21 cellular contexts compared by ENCODE assay signal in the genomic region with DNA sequence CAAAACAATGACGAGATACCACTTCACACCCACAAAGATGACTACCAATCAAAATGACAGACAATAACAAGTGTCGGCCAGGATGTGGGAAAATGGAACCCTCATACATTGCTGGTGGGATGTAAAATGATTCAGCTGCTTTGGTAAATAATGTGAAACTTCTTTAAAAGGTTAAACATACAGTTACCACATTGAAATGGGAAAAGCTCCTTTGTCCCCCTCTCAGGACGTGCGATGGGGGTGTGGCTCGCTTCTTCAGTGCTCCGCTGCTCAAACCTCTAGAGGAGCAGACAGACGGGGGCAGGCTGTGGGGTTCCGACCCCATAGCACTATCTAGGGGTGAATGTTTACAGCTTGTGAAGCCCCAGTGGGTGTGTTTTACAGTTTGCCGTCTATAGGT.
"Had no signal": no experiment of that assay in that cellular context is flagged by ENCODE, and none has a peak within 500 bp of the region (broad histone marks: within the 10 kb centered on the region; RNA-seq: fewer than 3 reads in every experiment).

No MANE protein-coding gene starts in this region.

- H3K4me1 Mint-ChIP-seq: activated naive CD4-positive, alpha-beta T cell treated with anti-CD3 and anti-CD28 coated beads, Interleukin-2, amount 50 U/mL, for 24 hours had no signal

- H3K27me3 Mint-ChIP-seq: activated naive CD4-positive, alpha-beta T cell treated with anti-CD3 and anti-CD28 coated beads, Interleukin-2, amount 50 U/mL, for 24 hours; activated naive CD8-positive, alpha-beta T cell treated with anti-CD3 and anti-CD28 coated beads, Interleukin-2, amount 50 U/mL, for 24 hours; activated T-cell treated with anti-CD3 and anti-CD28 coated beads, Interleukin-2, amount 50 U/mL, for 24 hours; progenitor cell of endocrine pancreas had no signal

- H3K4me3 Mint-ChIP-seq: activated naive CD4-positive, alpha-beta T cell treated with anti-CD3 and anti-CD28 coated beads, Interleukin-2, amount 50 U/mL, for 24 hours; activated naive CD8-positive, alpha-beta T cell treated with anti-CD3 and anti-CD28 coated beads, Interleukin-2, amount 50 U/mL, for 24 hours; activated T-cell treated with anti-CD3 and anti-CD28 coated beads, Interleukin-2, amount 50 U/mL, for 24 hours; dendritic cell treated with granulocyte-macrophage colony-stimulating factor and Interleukin-4, amounts not matched to agents 40 ng/mL and 50 ng/mL, for 4 days; nephron progenitor cell had no signal

- DNase-seq: activated CD4-positive, alpha-beta T cell treated with anti-CD3 and anti-CD28 coated beads for 1 hour; activated CD8-positive, alpha-beta memory T cell treated with anti-CD3 and anti-CD28 coated beads for 24 hours; activated CD8-positive, alpha-beta memory T cell treated with anti-CD3 and anti-CD28 coated beads, Interleukin-2, amount 50 U/mL, for 48 hours; activated naive CD8-positive, alpha-beta T cell treated with anti-CD3 and anti-CD28 coated beads, Interleukin-2, amount 50 U/mL, for 24 hours; activated T-cell treated with anti-CD3 and anti-CD28 coated beads, Interleukin-2, amount 50 U/mL, for 24 hours; amygdala; caudate nucleus; foreskin keratinocyte; heart right ventricle; kidney glomerular epithelial cell; lower lobe of right lung; mesendoderm; nephron progenitor cell; ovary; right lobe of liver; stimulated activated CD4-positive, alpha-beta T cell treated with anti-CD3 and anti-CD28 coated beads, Interleukin-2, amount 100 ng/mL, for 48 hours; stomach; thyroid gland had no signal

- H3K27ac Mint-ChIP-seq: activated naive CD4-positive, alpha-beta T cell treated with anti-CD3 and anti-CD28 coated beads, Interleukin-2, amount 50 U/mL, for 24 hours; activated naive CD8-positive, alpha-beta T cell treated with anti-CD3 and anti-CD28 coated beads, Interleukin-2, amount 50 U/mL, for 24 hours; activated T-cell treated with anti-CD3 and anti-CD28 coated beads, Interleukin-2, amount 50 U/mL, for 24 hours; dendritic cell treated with granulocyte-macrophage colony-stimulating factor and Interleukin-4, amounts not matched to agents 40 ng/mL and 50 ng/mL, for 4 days; nephron progenitor cell; progenitor cell of endocrine pancreas had no signal

- H3K9me3 Mint-ChIP-seq: activated naive CD4-positive, alpha-beta T cell treated with anti-CD3 and anti-CD28 coated beads, Interleukin-2, amount 50 U/mL, for 24 hours; activated naive CD8-positive, alpha-beta T cell treated with anti-CD3 and anti-CD28 coated beads, Interleukin-2, amount 50 U/mL, for 24 hours; activated T-cell treated with anti-CD3 and anti-CD28 coated beads, Interleukin-2, amount 50 U/mL, for 24 hours; dendritic cell treated with granulocyte-macrophage colony-stimulating factor and Interleukin-4, amounts not matched to agents 40 ng/mL and 50 ng/mL, for 4 days; nephron progenitor cell had no signal

- ATAC-seq: activated naive CD8-positive, alpha-beta T cell treated with anti-CD3 and anti-CD28 coated beads, Interleukin-2, amount 50 U/mL, for 24 hours; foreskin keratinocyte; heart right ventricle; lower lobe of right lung; right lobe of liver had no signal
